Comparison of ENCODE assay signal across 9 cellular contexts in genomic region chr2:164560181-164560792, GRCh38.
DNase-seq lines count a peak whose midpoint lies in the region; ATAC-seq, FAIRE-seq and TF ChIP-seq lines count a peak whose summit lies in the region.
"Had no signal": no experiment of that assay in that cellular context is flagged by ENCODE, and none has a peak within 500 bp of the region (broad histone marks: within the 10 kb centered on the region; RNA-seq: fewer than 3 reads in every experiment).

No MANE protein-coding gene starts in this region.

- H3K4me1 ChIP-seq in prostate gland (replicated peaks) = no peaks in the 10 kb centered on the region

- H3K27ac ChIP-seq in prostate gland = no peak overlapping the region

- ATAC-seq in HG03045 (IDR thresholded peaks at IDR 0.05; ENCODE audit: unreplicated experiment) = no peak

- TF ChIP-seq CTCF in GM20000 (IDR thresholded peaks at IDR 0.05; ENCODE audit: extremely low read depth, missing control alignments) (peak; percentile 25), prostate gland (IDR thresholded peaks at IDR 0.05) (peak; percentile 33 to 67 (median 56))

- WGBS in prostate gland = 46% methylated on average over 4 of the region's 4 CpGs

- FAIRE-seq in endometrium (lab: Jason Lieb, UNC) = peak; percentile 92

- no peak for TF ChIP-seq POLR2A in prostate gland (IDR thresholded peaks at IDR 0.05)

- H3K27me3 ChIP-seq in prostate gland (replicated peaks; ENCODE audit: insufficient read depth) = no peaks in the 10 kb centered on the region

- H3K9me3 ChIP-seq in prostate gland = no peaks in the 10 kb centered on the region

- no peak overlapping the region for H3K4me3 ChIP-seq in prostate gland
- H3K4me3 ChIP-seq: lung had no signal

- DNase-seq in CD1c-positive myeloid dendritic cell (ENCODE audit: extremely low spot score) (peak; percentile 30), GM20000 (ENCODE audit: low spot score) (peak; percentile 19), NCI-H2196 treated with DMSO at 0.1 percent for 48 hours (lab: John Stamatoyannopoulos, UW; ENCODE audit: unreplicated experiment) (peak; percentile 5), prostate gland (ENCODE audit: low spot score) (no peak), NCI-H524 treated with DMSO at 0.1 percent for 48 hours (lab: John Stamatoyannopoulos, UW) (no peak), activated gamma-delta T cell treated with Interleukin-2 at 50 U/mL for 16 hours (no peak)

- intact Hi-C loops in prostate gland (cut with DNase I) = no loop called here

- H3K36me3 ChIP-seq in prostate gland = no peaks in the 10 kb centered on the region

Comparison
In these comparisons a context has a peak if more than half of its experiments do, and no peak if none do; other contexts are left out.
1. DNase-seq: peak in CD1c-positive myeloid dendritic cell (single experiment), GM20000 (single experiment) and NCI-H2196 treated with DMSO at 0.1 percent for 48 hours (single experiment); none in prostate gland (single experiment), NCI-H524 treated with DMSO at 0.1 percent for 48 hours (single experiment) and activated gamma-delta T cell treated with Interleukin-2 at 50 U/mL for 16 hours (single experiment).